In the genomic region with DNA sequence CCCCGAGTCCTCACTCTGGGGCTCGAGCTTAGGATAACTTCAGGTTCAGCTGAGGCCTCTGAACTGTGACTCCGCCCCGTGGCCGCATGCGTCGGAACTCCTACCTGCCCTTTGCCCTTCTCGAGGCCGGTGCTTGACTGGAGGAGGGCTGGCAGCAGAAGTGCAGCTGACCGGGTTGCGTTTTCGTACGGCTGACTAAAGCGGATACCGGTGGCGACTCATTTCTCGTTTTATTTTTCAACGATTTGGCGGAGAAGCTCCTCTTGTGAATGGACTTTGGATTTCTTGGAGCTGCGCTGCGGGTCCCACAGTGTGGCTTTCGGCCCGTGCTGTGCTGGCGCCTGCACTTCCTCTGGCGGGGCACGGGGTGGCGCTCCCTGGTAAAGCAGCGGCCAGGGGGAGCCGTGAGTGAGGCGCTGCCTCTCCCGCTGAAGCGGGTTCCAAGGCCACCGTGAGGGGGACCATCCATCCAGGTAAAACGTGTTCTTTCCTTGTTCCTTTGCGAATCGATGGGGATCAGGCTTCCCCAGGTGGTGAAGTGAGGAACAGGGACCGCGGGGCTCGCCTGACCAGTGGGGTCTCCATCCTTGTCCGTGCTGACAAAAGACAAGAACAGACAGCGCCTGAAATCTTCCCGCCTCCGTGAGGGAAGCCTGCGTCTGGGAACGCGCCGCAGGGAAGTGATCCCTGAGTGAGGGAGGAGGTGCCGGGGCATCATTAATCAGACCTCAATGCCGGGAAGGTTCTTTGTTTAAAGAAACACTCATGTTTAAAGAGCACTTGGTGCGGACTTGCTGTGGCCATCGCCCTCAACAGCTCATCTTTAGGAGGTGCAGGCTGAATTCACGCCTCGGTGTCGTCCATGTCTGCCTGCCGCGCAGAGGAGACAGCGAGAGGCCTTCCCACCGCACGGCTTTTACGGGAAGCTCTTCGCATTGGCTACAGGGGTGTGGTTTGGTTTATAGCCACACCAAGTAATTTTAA, we compare ENCODE assay signal across 8 cellular contexts. TPM values are rescaled to one million over a fixed set of nuclear protein-coding genes. Genes with fewer than 3 reads are reported as not detected.
DNase-seq lines count a peak whose midpoint lies in the region; ATAC-seq lines count a peak whose summit lies in the region.

No MANE protein-coding gene starts in this region.

- no peaks in the 10 kb centered on the region for H3K9me3 Mint-ChIP-seq in effector memory CD8-positive, alpha-beta T cell

- peak overlapping the region in 1 of 2 donors; percentile 29 for H3K27ac Mint-ChIP-seq in effector memory CD8-positive, alpha-beta T cell

- peak; percentile 67 for DNase-seq in CD1c-positive myeloid dendritic cell (ENCODE audit: extremely low spot score)
- DNase-seq in NCI-H82 treated with DMSO at 0.1 percent for 48 hours (lab: John Stamatoyannopoulos, UW; ENCODE audit: unreplicated experiment) = peak; percentile 31
- peak; percentile 89 for DNase-seq in activated CD8-positive, alpha-beta memory T cell treated with anti-CD3 and anti-CD28 coated beads for 24 hours
- DNase-seq in effector memory CD8-positive, alpha-beta T cell = peak; percentile 65 to 75 (median 70)
- peak; percentile 92 for DNase-seq in mesenteric fat pad (ENCODE audit: low spot score)
- peak; percentile 57 for DNase-seq in stimulated activated CD8-positive, alpha-beta memory T cell treated with anti-CD3 and anti-CD28 coated beads, Interleukin-15, amount 100 ng/mL, for 1 hour (ENCODE audit: low read depth)

- ATAC-seq in GM19452 (IDR thresholded peaks at IDR 0.05; ENCODE audit: unreplicated experiment) (peak; percentile 96), HG03571 (IDR thresholded peaks at IDR 0.05; ENCODE audit: unreplicated experiment) (peak; percentile 93)
- ATAC-seq in effector memory CD8-positive, alpha-beta T cell (replicated peaks) = peak; percentile 97

- H3K4me3 Mint-ChIP-seq in effector memory CD8-positive, alpha-beta T cell = peak overlapping the region; percentile 82 to 84

- peaks cover 43 to 61% of the 10 kb centered on the region in 2 donors for H3K27me3 Mint-ChIP-seq in effector memory CD8-positive, alpha-beta T cell

- peaks cover 7% of the 10 kb centered on the region for H3K36me3 Mint-ChIP-seq in effector memory CD8-positive, alpha-beta T cell (ENCODE audit: insufficient read depth)

- peaks cover 13 to 14% of the 10 kb centered on the region in 2 donors for H3K4me1 Mint-ChIP-seq in effector memory CD8-positive, alpha-beta T cell (ENCODE audit: low read depth in 2 of 2)

RNA-seq across cellular contexts. Expression of gene ERMARD, which starts 38.8 kb away (rescaled TPM):
- total RNA-seq in mesenteric fat pad = 19.8 TPM

RNA-seq across cellular contexts. Expression of gene DYNLT2, which starts 38.9 kb away (rescaled TPM):
- 0.71 TPM for total RNA-seq in mesenteric fat pad

Comparison
In these comparisons a context has a peak if more than half of its experiments do, and no peak if none do; other contexts are left out.
1. Peak in every context shown above with its lines: DNase-seq and ATAC-seq.
2. DNase-seq: peak in every context shown above with its lines; median percentile 92 in mesenteric fat pad; 89 in activated CD8-positive, alpha-beta memory T cell treated with anti-CD3 and anti-CD28 coated beads for 24 hours; 70 in effector memory CD8-positive, alpha-beta T cell; 67 in CD1c-positive myeloid dendritic cell; 57 in stimulated activated CD8-positive, alpha-beta memory T cell treated with anti-CD3 and anti-CD28 coated beads, Interleukin-15, amount 100 ng/mL, for 1 hour; 31 in NCI-H82 treated with DMSO at 0.1 percent for 48 hours.